In genomic region chr9:88173378-88173999, GRCh38 we compare ENCODE assay signal across 8 cellular contexts. TPM values are rescaled to one million over a fixed set of nuclear protein-coding genes. Genes with fewer than 3 reads are reported as not detected.
DNase-seq lines count a peak whose midpoint lies in the region; ATAC-seq and TF ChIP-seq lines count a peak whose summit lies in the region.

No MANE protein-coding gene starts in this region.

- no peaks in the 10 kb centered on the region for H3K9me3 Mint-ChIP-seq in effector memory CD8-positive, alpha-beta T cell
- H3K9me3 Mint-ChIP-seq in nephron, result peaks cover 8% of the 10 kb centered on the region
- H3K9me3 Mint-ChIP-seq in activated T-helper 17 cell treated with anti-CD3 and anti-CD28 coated beads, Interleukin-2, amount 50 U/mL, for 72 hours, result no peaks in the 10 kb centered on the region

- H3K4me1 Mint-ChIP-seq in effector memory CD8-positive, alpha-beta T cell (ENCODE audit: low read depth in 2 of 2), result peaks cover 5 to 6% of the 10 kb centered on the region in 2 donors
- H3K4me1 Mint-ChIP-seq in nephron, result peaks cover 32% of the 10 kb centered on the region
- H3K4me1 Mint-ChIP-seq in activated T-helper 17 cell treated with anti-CD3 and anti-CD28 coated beads, Interleukin-2, amount 50 U/mL, for 72 hours, result peaks cover 7% of the 10 kb centered on the region

- no peaks in the 10 kb centered on the region for H3K36me3 Mint-ChIP-seq in effector memory CD8-positive, alpha-beta T cell (ENCODE audit: insufficient read depth)
- no peaks in the 10 kb centered on the region for H3K36me3 Mint-ChIP-seq in nephron (ENCODE audit: low read depth)
- no peaks in the 10 kb centered on the region for H3K36me3 Mint-ChIP-seq in activated T-helper 17 cell treated with anti-CD3 and anti-CD28 coated beads, Interleukin-2, amount 50 U/mL, for 72 hours (ENCODE audit: low read depth)

- peak; percentile 52 for ATAC-seq in effector memory CD8-positive, alpha-beta T cell (replicated peaks)
- ATAC-seq in GM21825 (IDR thresholded peaks at IDR 0.05; ENCODE audit: unreplicated experiment), result no peak
- no peak for ATAC-seq in activated T-helper 17 cell treated with anti-CD3 and anti-CD28 coated beads, Interleukin-2, amount 50 U/mL, for 72 hours (replicated peaks)

- H3K27ac Mint-ChIP-seq in effector memory CD8-positive, alpha-beta T cell, result no peak overlapping the region
- H3K27ac Mint-ChIP-seq in nephron, result no peak overlapping the region
- no peak overlapping the region for H3K27ac Mint-ChIP-seq in activated T-helper 17 cell treated with anti-CD3 and anti-CD28 coated beads, Interleukin-2, amount 50 U/mL, for 72 hours

- peak; percentile 11 to 45 (median 25) for TF ChIP-seq CTCF in nephron (IDR thresholded peaks at IDR 0.05; ENCODE audit: unreplicated experiment in 3 of 3)

- DNase-seq in NCI-H345 (lab: John Stamatoyannopoulos, UW) (peak; percentile 1), NCI-H345 treated with DMSO at 0.1 percent for 48 hours (lab: John Stamatoyannopoulos, UW; ENCODE audit: unreplicated experiment) (no peak), NCI-H1930 (lab: John Stamatoyannopoulos, UW) (peak; percentile 4 to 28)
- DNase-seq in activated CD4-positive, alpha-beta T cell treated with anti-CD3 and anti-CD28 coated beads for 4 hours, result peak; percentile 51 to 61
- peak; percentile 33 to 43 (median 37) for DNase-seq in effector memory CD8-positive, alpha-beta T cell

- H3K27me3 Mint-ChIP-seq in effector memory CD8-positive, alpha-beta T cell, result no peaks in the 10 kb centered on the region
- H3K27me3 Mint-ChIP-seq in nephron (ENCODE audit: low read depth), result peaks cover 7% of the 10 kb centered on the region
- peaks cover 9% of the 10 kb centered on the region for H3K27me3 Mint-ChIP-seq in activated T-helper 17 cell treated with anti-CD3 and anti-CD28 coated beads, Interleukin-2, amount 50 U/mL, for 72 hours

- H3K4me3 Mint-ChIP-seq in effector memory CD8-positive, alpha-beta T cell, result no peak overlapping the region
- no peak overlapping the region for H3K4me3 Mint-ChIP-seq in nephron
- H3K4me3 Mint-ChIP-seq in activated T-helper 17 cell treated with anti-CD3 and anti-CD28 coated beads, Interleukin-2, amount 50 U/mL, for 72 hours, result no peak overlapping the region

RNA-seq across cellular contexts. Expression of gene SPATA31C2, which starts 35.2 kb away (rescaled TPM):
- total RNA-seq in activated T-helper 17 cell treated with anti-CD3 and anti-CD28 coated beads, Interleukin-2, amount 50 U/mL, for 72 hours, result not detected
